ENCODE assay signal across 21 cellular contexts in genomic region chr3:65060904-65061303, GRCh38.
"Had no signal": no experiment of that assay in that cellular context is flagged by ENCODE, and none has a peak within 500 bp of the region (broad histone marks: within the 10 kb centered on the region; RNA-seq: fewer than 3 reads in every experiment).

No MANE protein-coding gene starts in this region.

- H3K36me3 ChIP-seq: adrenal gland, colonic mucosa, heart right ventricle, lower lobe of right lung, thoracic aorta, upper lobe of left lung had no signal

- H3K4me1 ChIP-seq: adrenal gland, colonic mucosa, heart right ventricle, lower lobe of right lung, upper lobe of left lung had no signal

- DNase-seq: activated CD4-positive, alpha-beta T cell treated with anti-CD3 and anti-CD28 coated beads, Interleukin-2, amount 10 ng/mL, durations not matched to agents 7 days and 5 days; activated CD8-positive, alpha-beta T cell treated with anti-CD3 and anti-CD28 coated beads for 36 hours; activated gamma-delta T cell; adrenal gland; colonic mucosa; heart right ventricle; kidney; lower lobe of right lung; natural killer cell; retina; stimulated activated CD4-positive, alpha-beta T cell treated with anti-CD3 and anti-CD28 coated beads, Interleukin-4, amount 100 ng/mL, for 24 hours; stimulated activated naive CD4-positive, alpha-beta T cell treated with Interleukin-2 at 50 U/mL for 16 hours; T-helper 2 cell; upper lobe of left lung had no signal

- H3K4me3 ChIP-seq: adrenal gland, colonic mucosa, heart right ventricle, lower lobe of right lung, thoracic aorta, upper lobe of left lung had no signal

- H3K4me3 Mint-ChIP-seq: activated CD4-positive, alpha-beta T cell treated with anti-CD3 and anti-CD28 coated beads, Interleukin-2, amount 10 ng/mL, durations not matched to agents 7 days and 5 days; activated CD8-positive, alpha-beta T cell treated with anti-CD3 and anti-CD28 coated beads for 36 hours; activated naive CD8-positive, alpha-beta T cell; activated T-helper 1 cell treated with anti-CD3 and anti-CD28 coated beads, Interleukin-12 subunit alpha, Interleukin-12 subunit beta, Interleukin-2, Interleukin-4 antibody, amounts not matched to agents 30 ng/mL and 10 ng/mL and 1 ng/mL, durations not matched to agents 14 hours and 24 hours and 36 hours; natural killer cell had no signal

- FAIRE-seq: bronchial epithelial cell, kidney had no signal

- H3K36me3 Mint-ChIP-seq: activated naive CD8-positive, alpha-beta T cell; natural killer cell had no signal

- ATAC-seq: activated CD4-positive, CD25-positive, alpha-beta regulatory T cell treated with anti-CD3 and anti-CD28 coated beads, Interleukin-2, amount 50 U/mL, for 24 hours; activated CD8-positive, alpha-beta T cell treated with anti-CD3 and anti-CD28 coated beads for 36 hours; heart right ventricle; lower lobe of right lung; natural killer cell had no signal

- H3K27ac Mint-ChIP-seq: activated CD4-positive, alpha-beta T cell treated with anti-CD3 and anti-CD28 coated beads, Interleukin-2, amount 10 ng/mL, durations not matched to agents 7 days and 5 days; activated CD8-positive, alpha-beta T cell treated with anti-CD3 and anti-CD28 coated beads for 36 hours; activated naive CD8-positive, alpha-beta T cell; activated T-helper 1 cell treated with anti-CD3 and anti-CD28 coated beads, Interleukin-12 subunit alpha, Interleukin-12 subunit beta, Interleukin-2, Interleukin-4 antibody, amounts not matched to agents 30 ng/mL and 10 ng/mL and 1 ng/mL, durations not matched to agents 14 hours and 24 hours and 36 hours; natural killer cell; progenitor cell of endocrine pancreas had no signal

- H3K9me3 ChIP-seq: adrenal gland, colonic mucosa, lower lobe of right lung, thoracic aorta, upper lobe of left lung had no signal

- H3K4me1 Mint-ChIP-seq: activated CD4-positive, alpha-beta T cell treated with anti-CD3 and anti-CD28 coated beads, Interleukin-2, amount 10 ng/mL, durations not matched to agents 7 days and 5 days; natural killer cell had no signal

- H3K27me3 Mint-ChIP-seq: activated CD4-positive, alpha-beta T cell treated with anti-CD3 and anti-CD28 coated beads, Interleukin-2, amount 10 ng/mL, durations not matched to agents 7 days and 5 days; activated CD8-positive, alpha-beta T cell treated with anti-CD3 and anti-CD28 coated beads for 36 hours; activated naive CD8-positive, alpha-beta T cell; progenitor cell of endocrine pancreas had no signal

- H3K27ac ChIP-seq: adrenal gland, colonic mucosa, epithelial cell of prostate, heart right ventricle, lower lobe of right lung, thoracic aorta, upper lobe of left lung had no signal

- H3K27me3 ChIP-seq: adrenal gland, colonic mucosa, heart right ventricle, upper lobe of left lung had no signal
